ENCODE assay signal across 1 cellular context in the genomic region with DNA sequence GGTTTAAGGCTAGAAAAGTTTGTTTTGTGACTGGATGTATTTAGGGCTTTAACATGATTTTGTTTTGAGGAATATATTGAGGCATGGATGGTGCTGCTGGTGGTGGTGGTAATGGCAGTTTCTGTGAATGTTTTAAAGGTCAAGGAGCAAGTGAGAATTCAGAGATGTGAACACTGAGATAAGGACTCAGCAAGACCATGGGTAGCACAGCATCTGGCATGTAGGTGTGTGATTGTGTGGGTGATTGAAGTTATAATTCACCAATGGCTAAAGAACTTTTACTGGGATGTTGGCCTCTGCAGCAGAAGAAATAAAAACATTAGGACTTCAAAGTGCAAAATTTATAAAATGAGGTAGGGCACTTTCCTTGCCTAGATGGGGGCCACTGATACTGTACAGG.
TF ChIP-seq lines count a peak whose summit lies in the region.

No MANE protein-coding gene starts in this region.

TF ChIP-seq in SK-N-SH treated with all-trans-retinoic acid at 6 μM for 48 hours, 23 proteins besides CTCF, POLR2A, EP300 and RAD21 (continued from another document):
- TF ChIP-seq CREB5 (CRISPR knock-in tag; IDR thresholded peaks at IDR 0.05; ENCODE audit: low read depth), result no peak
TF ChIP-seq in SK-N-SH treated with all-trans-retinoic acid at 6 μM for 48 hours: peak in this region for 0.
